12 cellular contexts compared by ENCODE assay signal in genomic region chr1:205567716-205568115, GRCh38.
"Had no signal": no experiment of that assay in that cellular context is flagged by ENCODE, and none has a peak within 500 bp of the region (broad histone marks: within the 10 kb centered on the region; RNA-seq: fewer than 3 reads in every experiment).

No MANE protein-coding gene starts in this region.

- H3K4me3 ChIP-seq: smooth muscle cell had no signal

- H3K9me3 ChIP-seq: esophagus muscularis mucosa, lower lobe of right lung, right atrium auricular region had no signal

- H3K27ac ChIP-seq: esophagus muscularis mucosa, lower lobe of right lung, right atrium auricular region had no signal

- H3K27ac Mint-ChIP-seq: activated CD4-positive, alpha-beta memory T cell treated with anti-CD3 and anti-CD28 coated beads, Interleukin-2, amount 10 ng/mL, durations not matched to agents 7 days and 5 days; activated naive CD4-positive, alpha-beta T cell treated with anti-CD3 and anti-CD28 coated beads, Interleukin-2, amount 10 ng/mL, durations not matched to agents 7 days and 5 days; stimulated activated memory B cell treated with anti-CD40 and anti-IgM and Interleukin-4, amounts not matched to agents 10 μg/mL and 1 μg/mL and 100 μg/mL, for 72 hours had no signal

- H3K36me3 Mint-ChIP-seq: activated naive CD4-positive, alpha-beta T cell treated with anti-CD3 and anti-CD28 coated beads, Interleukin-2, amount 10 ng/mL, durations not matched to agents 7 days and 5 days; naive B cell; stimulated activated memory B cell treated with anti-CD40 and anti-IgM and Interleukin-4, amounts not matched to agents 10 μg/mL and 1 μg/mL and 100 μg/mL, for 72 hours had no signal

- H3K4me3 Mint-ChIP-seq: activated CD4-positive, alpha-beta memory T cell treated with anti-CD3 and anti-CD28 coated beads, Interleukin-2, amount 10 ng/mL, durations not matched to agents 7 days and 5 days; activated naive CD4-positive, alpha-beta T cell treated with anti-CD3 and anti-CD28 coated beads, Interleukin-2, amount 10 ng/mL, durations not matched to agents 7 days and 5 days had no signal

- H3K9me3 Mint-ChIP-seq: activated CD4-positive, alpha-beta memory T cell treated with anti-CD3 and anti-CD28 coated beads, Interleukin-2, amount 10 ng/mL, durations not matched to agents 7 days and 5 days; activated naive CD4-positive, alpha-beta T cell treated with anti-CD3 and anti-CD28 coated beads, Interleukin-2, amount 10 ng/mL, durations not matched to agents 7 days and 5 days; central memory CD8-positive, alpha-beta T cell; naive B cell; stimulated activated memory B cell treated with anti-CD40 and anti-IgM and Interleukin-4, amounts not matched to agents 10 μg/mL and 1 μg/mL and 100 μg/mL, for 72 hours had no signal

- DNase-seq: activated CD4-positive, alpha-beta memory T cell treated with anti-CD3 and anti-CD28 coated beads, Interleukin-2, amount 10 ng/mL, durations not matched to agents 7 days and 5 days; activated naive CD4-positive, alpha-beta T cell treated with anti-CD3 and anti-CD28 coated beads, Interleukin-2, amount 10 ng/mL, durations not matched to agents 7 days and 5 days; dermis blood vessel endothelial cell; glutamatergic neuron; lower lobe of right lung; naive B cell; trophoblast cell had no signal

- H3K36me3 ChIP-seq: esophagus muscularis mucosa, lower lobe of right lung, right atrium auricular region had no signal

- H3K4me1 Mint-ChIP-seq: central memory CD8-positive, alpha-beta T cell; stimulated activated memory B cell treated with anti-CD40 and anti-IgM and Interleukin-4, amounts not matched to agents 10 μg/mL and 1 μg/mL and 100 μg/mL, for 72 hours had no signal
